Comparison of ENCODE assay signal across 10 cellular contexts in genomic region chr14:47539065-47539464, GRCh38.
DNase-seq lines count a peak whose midpoint lies in the region; TF ChIP-seq lines count a peak whose summit lies in the region.
"Had no signal": no experiment of that assay in that cellular context is flagged by ENCODE, and none has a peak within 500 bp of the region (broad histone marks: within the 10 kb centered on the region; RNA-seq: fewer than 3 reads in every experiment).

No MANE protein-coding gene starts in this region.

- H3K79me2 ChIP-seq in Loucy (ENCODE audit: insufficient read depth, low read length): no peaks in the 10 kb centered on the region

- no peaks in the 10 kb centered on the region for H3K36me3 Mint-ChIP-seq in activated naive CD4-positive, alpha-beta T cell treated with anti-CD3 and anti-CD28 coated beads, Interleukin-2, amount 10 ng/mL, durations not matched to agents 7 days and 5 days

- H3K4me3 ChIP-seq in Loucy (ENCODE audit: low read length, poor library complexity, severe bottlenecking): no peak overlapping the region
- H3K4me3 ChIP-seq: thyroid gland had no signal

- no peaks in the 10 kb centered on the region for H3K9me2 ChIP-seq in Loucy (replicated peaks; ENCODE audit: low read depth, low read length)

- H3K4me1 Mint-ChIP-seq in activated naive CD4-positive, alpha-beta T cell treated with anti-CD3 and anti-CD28 coated beads, Interleukin-2, amount 10 ng/mL, durations not matched to agents 7 days and 5 days: no peaks in the 10 kb centered on the region
- H3K4me1 Mint-ChIP-seq: activated CD4-positive, alpha-beta T cell treated with anti-CD3 and anti-CD28 coated beads, Interleukin-2, amount 10 ng/mL, durations not matched to agents 24 days and 14 days had no signal

- no peak overlapping the region for H3K9ac ChIP-seq in Loucy (ENCODE audit: low read depth, low read length, poor library complexity, severe bottlenecking)

- H3K4me3 Mint-ChIP-seq in activated naive CD4-positive, alpha-beta T cell treated with anti-CD3 and anti-CD28 coated beads, Interleukin-2, amount 10 ng/mL, durations not matched to agents 7 days and 5 days: no peak overlapping the region
- H3K4me3 Mint-ChIP-seq: activated CD4-positive, alpha-beta T cell treated with anti-CD3 and anti-CD28 coated beads, Interleukin-2, amount 10 ng/mL, durations not matched to agents 24 days and 14 days had no signal

- no peaks in the 10 kb centered on the region for H3K9me3 Mint-ChIP-seq in activated naive CD4-positive, alpha-beta T cell treated with anti-CD3 and anti-CD28 coated beads, Interleukin-2, amount 10 ng/mL, durations not matched to agents 7 days and 5 days
- H3K9me3 Mint-ChIP-seq: activated CD4-positive, alpha-beta T cell treated with anti-CD3 and anti-CD28 coated beads, Interleukin-2, amount 10 ng/mL, durations not matched to agents 24 days and 14 days had no signal

- no peaks in the 10 kb centered on the region for H3K27me3 ChIP-seq in Loucy (ENCODE audit: insufficient read depth, low read length, poor library complexity, severe bottlenecking)
- H3K27me3 ChIP-seq: thyroid gland had no signal

- H3K9me3 ChIP-seq in Loucy (ENCODE audit: insufficient read depth, low read depth, low read length): no peaks in the 10 kb centered on the region
- H3K9me3 ChIP-seq: thyroid gland had no signal

- peak; percentile 65 for TF ChIP-seq CTCF in Loucy (conservative IDR thresholded peaks at IDR 0.05; ENCODE audit: low read length)

- peak overlapping the region; percentile 68; the same call in 1 of the 2 replicates for H2AFZ ChIP-seq in Loucy (ENCODE audit: low read length)

- no peak overlapping the region for H3K4me2 ChIP-seq in Loucy (ENCODE audit: low read depth, low read length, poor library complexity, severe bottlenecking)

- no peaks in the 10 kb centered on the region for H4K20me1 ChIP-seq in Loucy (ENCODE audit: insufficient read depth, low read length, poor library complexity, severe bottlenecking)

- no peaks in the 10 kb centered on the region for H3K36me3 ChIP-seq in Loucy (ENCODE audit: insufficient read depth, low read length)
- H3K36me3 ChIP-seq: thyroid gland had no signal

- H3F3A ChIP-seq in Loucy (ENCODE audit: low read depth): no peaks in the 10 kb centered on the region

- CTCF ChIA-PET in activated naive CD4-positive, alpha-beta T cell treated with anti-CD3 and anti-CD28 coated beads, Interleukin-2, amount 10 ng/mL, durations not matched to agents 7 days and 5 days (lab: Charles Lee): no interaction called here

- DNase-seq in ELF-1 (ENCODE audit: low read depth, low spot score) (peak; percentile 45), astrocyte of the hippocampus (ENCODE audit: low read depth, low spot score) (peak; percentile 53), midbrain (lab: John Stamatoyannopoulos, UW) (peak; percentile 37), NCI-H1436 (lab: John Stamatoyannopoulos, UW) (no peak), NCI-H774 (lab: John Stamatoyannopoulos, UW) (no peak)
- DNase-seq in stimulated activated naive CD4-positive, alpha-beta T cell treated with Interleukin-2 at 50 U/mL for 16 hours (lab: John Stamatoyannopoulos, UW): no peak
- DNase-seq in activated naive CD4-positive, alpha-beta T cell treated with anti-CD3 and anti-CD28 coated beads, Interleukin-2, amount 10 ng/mL, durations not matched to agents 7 days and 5 days: no peak
- DNase-seq: activated CD4-positive, alpha-beta T cell treated with anti-CD3 and anti-CD28 coated beads, Interleukin-2, amount 10 ng/mL, durations not matched to agents 24 days and 14 days; thyroid gland had no signal

- no peaks in the 10 kb centered on the region for H3K4me1 ChIP-seq in Loucy (ENCODE audit: insufficient read depth, low read length, poor library complexity, severe bottlenecking)
- H3K4me1 ChIP-seq: thyroid gland had no signal

- no peak overlapping the region for H3K27ac Mint-ChIP-seq in activated naive CD4-positive, alpha-beta T cell treated with anti-CD3 and anti-CD28 coated beads, Interleukin-2, amount 10 ng/mL, durations not matched to agents 7 days and 5 days
- H3K27ac Mint-ChIP-seq: activated CD4-positive, alpha-beta T cell treated with anti-CD3 and anti-CD28 coated beads, Interleukin-2, amount 10 ng/mL, durations not matched to agents 24 days and 14 days had no signal

- H3K27me3 Mint-ChIP-seq in activated naive CD4-positive, alpha-beta T cell treated with anti-CD3 and anti-CD28 coated beads, Interleukin-2, amount 10 ng/mL, durations not matched to agents 7 days and 5 days: no peaks in the 10 kb centered on the region
- H3K27me3 Mint-ChIP-seq: activated CD4-positive, alpha-beta T cell treated with anti-CD3 and anti-CD28 coated beads, Interleukin-2, amount 10 ng/mL, durations not matched to agents 24 days and 14 days had no signal

Comparison
In these comparisons a context has a peak if more than half of its experiments do, and no peak if none do; other contexts are left out.
1. DNase-seq: peak in ELF-1 (single experiment), astrocyte of the hippocampus (single experiment) and midbrain (single experiment); none in stimulated activated naive CD4-positive, alpha-beta T cell treated with Interleukin-2 at 50 U/mL for 16 hours (single experiment), NCI-H1436 (single experiment), NCI-H774 (single experiment) and activated naive CD4-positive, alpha-beta T cell treated with anti-CD3 and anti-CD28 coated beads, Interleukin-2, amount 10 ng/mL, durations not matched to agents 7 days and 5 days (single experiment).